8 cellular contexts compared by ENCODE assay signal in the genomic region with DNA sequence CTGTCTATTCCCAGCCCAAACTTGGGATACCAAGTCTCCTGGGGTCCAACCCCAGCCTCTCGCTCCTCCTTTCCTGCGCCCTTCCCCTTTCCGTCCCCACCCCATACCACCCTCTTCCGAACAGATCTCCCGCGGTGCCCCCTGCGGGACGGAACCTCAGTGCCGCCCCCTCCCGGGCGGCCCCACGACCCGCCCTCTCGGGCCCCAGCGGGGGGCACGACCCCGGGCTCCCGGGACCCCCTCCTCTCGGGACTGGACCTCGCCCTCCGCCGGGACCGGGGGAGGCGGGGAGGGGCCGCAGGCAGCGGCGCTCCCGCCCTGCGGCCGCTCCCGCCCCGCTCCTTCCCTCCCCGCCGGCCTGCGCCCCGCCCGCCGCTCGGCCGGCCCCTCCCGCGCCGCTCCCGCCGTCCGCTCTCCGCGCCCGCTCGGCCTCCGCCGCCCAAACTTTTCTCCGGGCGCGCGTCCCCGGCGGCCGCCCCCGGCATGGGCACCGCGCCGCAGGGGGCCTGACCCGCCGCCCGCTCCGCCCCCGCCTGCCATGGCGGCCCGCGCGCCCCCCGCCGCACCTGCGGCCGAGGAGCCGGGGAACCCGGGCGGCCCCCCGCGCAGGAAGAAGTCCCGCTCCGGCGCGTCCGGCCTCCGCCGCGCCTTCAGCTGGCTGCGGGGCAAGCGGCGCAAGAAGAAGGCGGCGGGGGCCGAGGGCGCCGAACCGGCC. TPM values are rescaled to one million over a fixed set of nuclear protein-coding genes. Genes with fewer than 3 reads are reported as not detected.
DNase-seq lines count a peak whose midpoint lies in the region; ATAC-seq, FAIRE-seq and TF ChIP-seq lines count a peak whose summit lies in the region.

No MANE protein-coding gene starts in this region.

- peak overlapping the region; percentile 83 for H2AFZ ChIP-seq in IMR-90 (replicated peaks; ENCODE audit: low read length, poor library complexity)

- peaks cover 15% of the 10 kb centered on the region; the same call in 1 of the 2 replicates for H4K20me1 ChIP-seq in IMR-90 (ENCODE audit: insufficient read depth, low read length)

- H3K4me1 ChIP-seq in IMR-90 (ENCODE audit: control insufficient read depth, insufficient read depth, low read length) = peaks cover 12% of the 10 kb centered on the region
- peaks cover 4 to 11% of the 10 kb centered on the region in 2 donors for H3K4me1 ChIP-seq in breast epithelium
- H3K4me1 ChIP-seq in testis = peaks cover 23% of the 10 kb centered on the region

- H2BK5ac ChIP-seq in IMR-90 (ENCODE audit: low read depth, low read length, poor library complexity, severe bottlenecking) = no peak overlapping the region

- TF ChIP-seq POLR2A in IMR-90 (IDR thresholded peaks at IDR 0.05; ENCODE audit: low read depth, low read length) = no peak
- TF ChIP-seq POLR2A in breast epithelium (IDR thresholded peaks at IDR 0.05) = no peak
- TF ChIP-seq POLR2A in testis (IDR thresholded peaks at IDR 0.05) = no peak

- peak overlapping the region; percentile 27; the same call in 1 of the 2 replicates for H2BK120ac ChIP-seq in IMR-90 (ENCODE audit: low read depth, low read length)

- CTCF ChIA-PET in IMR-90 (lab: Yijun Ruan, JAX) = no interaction called here

- 0 out of 2 replicates have a peak overlapping the region, but pooled peaks have one; percentile 19 for H2BK20ac ChIP-seq in IMR-90 (ENCODE audit: low read depth, low read length)

- H3K79me1 ChIP-seq in IMR-90 (ENCODE audit: low read depth in 1 of 2, low read length in 2 of 2) = peaks cover 0 to 16% of the 10 kb centered on the region in 2 experiments; a peak in 2 of 4 replicates

- H3K4me3 ChIP-seq in IMR-90 (ENCODE audit: insufficient read depth, low read depth, low read length) (peak overlapping the region; percentile 61), breast epithelium (peak overlapping the region; percentile 71 to 93 (median 75)), testis (peak overlapping the region; percentile 67 to 80)

- H3K23ac ChIP-seq in IMR-90 (ENCODE audit: low read depth, low read length) = peak overlapping the region; percentile 56; the same call in 1 of the 2 replicates

- H4K8ac ChIP-seq in IMR-90 (ENCODE audit: low read depth in 2 of 2, low read length in 2 of 2) = peak overlapping the region; percentile 3 to 72; a peak in 3 of 4 replicates

- peak; percentile 91 for ATAC-seq in IMR-90 (ENCODE audit: low read depth)
- ATAC-seq in GM18517 (IDR thresholded peaks at IDR 0.05; ENCODE audit: unreplicated experiment) = no peak
- ATAC-seq in HG02885 (IDR thresholded peaks at IDR 0.05; ENCODE audit: poor library complexity, unreplicated experiment) = no peak

- no peak for FAIRE-seq in D721Med (lab: Jason Lieb, UNC)

- H3K56ac ChIP-seq in IMR-90 (ENCODE audit: extremely low read depth, insufficient read depth, low read length) = peak overlapping the region; percentile 25; the same call in 1 of the 2 replicates

- peak overlapping the region; percentile 42 for H3K9ac ChIP-seq in IMR-90 (ENCODE audit: low read depth, low read length)

- H2AK9ac ChIP-seq in IMR-90 (replicated peaks; ENCODE audit: low read depth, low read length, poor library complexity) = peak overlapping the region; percentile 83

- H3K27ac ChIP-seq in IMR-90 (ENCODE audit: insufficient read depth, low read length) (peak overlapping the region; percentile 11; the same call in 1 of the 2 replicates), breast epithelium (peak overlapping the region; percentile 99), layer of hippocampus (ENCODE audit: low read depth, low read length) (peak overlapping the region; percentile 65), testis (peak overlapping the region; percentile 78 to 80)

- DNase-seq in D721Med (ENCODE audit: insufficient read length, low spot score) (peak; percentile 67), IMR-90 (no peak), breast epithelium (ENCODE audit: low spot score in 2 of 2) (no peak), testis (no peak), ureter (ENCODE audit: low spot score) (no peak)

- peak overlapping the region; percentile 66 for H3K4ac ChIP-seq in IMR-90 (ENCODE audit: low read depth, low read length)

- no peaks in the 10 kb centered on the region for H3K36me3 ChIP-seq in IMR-90 (ENCODE audit: control insufficient read depth, insufficient read depth, low read length)
- no peaks in the 10 kb centered on the region for H3K36me3 ChIP-seq in breast epithelium
- no peaks in the 10 kb centered on the region for H3K36me3 ChIP-seq in testis (ENCODE audit: low read depth, missing control alignments)

- no peak overlapping the region for H3K18ac ChIP-seq in IMR-90 (ENCODE audit: low read depth, low read length)

- no peak overlapping the region for H4K5ac ChIP-seq in IMR-90 (ENCODE audit: low read depth, low read length)

- TF ChIP-seq CTCF in D721Med (IDR thresholded peaks at IDR 0.05; ENCODE audit: insufficient read depth, missing control alignments) = peak; percentile 14
- TF ChIP-seq CTCF in IMR-90 (conservative IDR thresholded peaks at IDR 0.05; ENCODE audit: low read depth, low read length) = peak; percentile 47
- TF ChIP-seq CTCF in breast epithelium (IDR thresholded peaks at IDR 0.05) = peak in 1 of 3 donors; percentile 30
- TF ChIP-seq CTCF in testis (IDR thresholded peaks at IDR 0.05) = peak in 2 of 3 experiments; percentile 13 to 43

- POLR2A ChIA-PET in IMR-90 (lab: Charles Lee; ENCODE audit: unreplicated experiment) = no interaction called here

- no peaks in the 10 kb centered on the region for H3K27me3 ChIP-seq in IMR-90 (ENCODE audit: control insufficient read depth, insufficient read depth, low read length)
- no peaks in the 10 kb centered on the region for H3K27me3 ChIP-seq in breast epithelium
- H3K27me3 ChIP-seq in layer of hippocampus (ENCODE audit: control insufficient read depth, insufficient read depth, low read length) = no peaks in the 10 kb centered on the region
- no peaks in the 10 kb centered on the region for H3K27me3 ChIP-seq in testis

- in situ Hi-C loops in IMR-90 (cut with MboI; ENCODE audit: low sequenced_read_pairs) = no loop called here

- no peaks in the 10 kb centered on the region for H3K9me3 ChIP-seq in IMR-90 (ENCODE audit: control insufficient read depth, insufficient read depth, low read length)
- no peaks in the 10 kb centered on the region for H3K9me3 ChIP-seq in breast epithelium
- H3K9me3 ChIP-seq in testis = no peaks in the 10 kb centered on the region

- H3K14ac ChIP-seq in IMR-90 (replicated peaks; ENCODE audit: low read depth, low read length) = peak overlapping the region; percentile 72; the same call in 1 of the 2 replicates

- peaks cover 8% of the 10 kb centered on the region; the same call in 1 of the 2 replicates for H3K9me1 ChIP-seq in IMR-90 (ENCODE audit: insufficient read depth, low read length)

- WGBS in IMR-90 (ENCODE audit: extremely low coverage in 2 of 2, insufficient read length in 1 of 2), 2 experiments = 1% methylated on average over 34 of the region's 98 CpGs; no CpG with 5 or more reads in 1 of the 2 experiments
- WGBS in testis, 2 donors = 1% methylated on average over 28 to 36 of the region's 98 CpGs

- peak overlapping the region; percentile 73 for H3K4me2 ChIP-seq in IMR-90 (ENCODE audit: low read depth, low read length)

- TF ChIP-seq RAD21 in IMR-90 (IDR thresholded peaks at IDR 0.05; ENCODE audit: low read length) = 0 out of 2 replicates have a peak, but pooled peaks have one; percentile 21

- dilution Hi-C loops in IMR-90 (cut with HindIII; ENCODE audit: low sequenced_read_pairs, unreplicated experiment) = no loop called here

- intact Hi-C loops in IMR-90 (cut with micrococcal nuclease) = no loop called here
- intact Hi-C loops in breast epithelium (cut with DNase I; ENCODE audit: low total_unique reads) = no loop called here
- intact Hi-C loops in testis (cut with DNase I; ENCODE audit: low total_unique reads) = no loop called here

- H4K91ac ChIP-seq in IMR-90 (ENCODE audit: insufficient read depth, low read depth, low read length) = no peak overlapping the region

- BruUV-seq in IMR-90 (replicated peaks; lab: Mats Ljungman, UMichigan) = no TSS peak

- H2AK5ac ChIP-seq in IMR-90 (ENCODE audit: low read depth, low read length) = 0 out of 2 replicates have a peak overlapping the region, but pooled peaks have one; percentile 59

- H2BK15ac ChIP-seq in IMR-90 (ENCODE audit: low read depth, low read length) = no peak overlapping the region

TF ChIP-seq in IMR-90, 13 proteins besides CTCF, POLR2A, EP300 and RAD21:
- TF ChIP-seq MAZ (IDR thresholded peaks at IDR 0.05; ENCODE audit: borderline replicate concordance, low read depth, low read length) (peak; percentile 49; the same call in 1 of the 2 replicates), SMC3 (IDR thresholded peaks at IDR 0.05; ENCODE audit: low read depth, low read length) (0 out of 2 replicates have a peak, but pooled peaks have one; percentile 17), RCOR1 (IDR thresholded peaks at IDR 0.05; ENCODE audit: insufficient replicate concordance, low read length) (no peak), BHLHE40 (IDR thresholded peaks at IDR 0.05; ENCODE audit: low read depth, low read length) (no peak), RFX5 (IDR thresholded peaks at IDR 0.05; ENCODE audit: low read depth, low read length) (no peak), NFE2L2 (IDR thresholded peaks at IDR 0.05; ENCODE audit: low read depth, low read length) (no peak)

RNA-seq across cellular contexts. Expression of a gene that starts 39.0 kb away (rescaled TPM):
- 103 and 139 TPM in 2 replicates for total RNA-seq in IMR-90 (2012; rRNA removed)
- polyA plus RNA-seq in IMR-90 (2012; rRNA removed) = 41.3 and 48.9 TPM in 2 replicates
- 24.0 and 32.6 TPM in 2 replicates for polyA plus RNA-seq in IMR-90 (2012; cell fraction: cytosol; rRNA removed)
- 15.3 and 50.5 TPM in 2 replicates for polyA plus RNA-seq in IMR-90 (2012; cell fraction: nucleus; rRNA removed; ENCODE audit: low replicate concordance)
- total RNA-seq in breast epithelium = 10 to 100 TPM in 2 of 3 donors, 1 to 10 TPM in 1; 9.8 to 24.2 (median 13.6) TPM
- total RNA-seq in testis = 10 to 100 TPM in 1 of 2 donors, 1 to 10 TPM in 1; 9.0 to 11.8 TPM
- polyA plus RNA-seq in testis (ENCODE audit: insufficient read depth, low read depth, low replicate concordance) = 12.4 TPM
- total RNA-seq in ureter = 6.4 TPM

Comparison
In these comparisons a context has a peak if more than half of its experiments do, and no peak if none do; other contexts are left out.
1. H3K27ac ChIP-seq: peak in every context shown above with its lines; median percentile 99 in breast epithelium; 79 in testis; 65 in layer of hippocampus; 11 in IMR-90.